ENCODE assay signal across 26 cellular contexts in the genomic region with DNA sequence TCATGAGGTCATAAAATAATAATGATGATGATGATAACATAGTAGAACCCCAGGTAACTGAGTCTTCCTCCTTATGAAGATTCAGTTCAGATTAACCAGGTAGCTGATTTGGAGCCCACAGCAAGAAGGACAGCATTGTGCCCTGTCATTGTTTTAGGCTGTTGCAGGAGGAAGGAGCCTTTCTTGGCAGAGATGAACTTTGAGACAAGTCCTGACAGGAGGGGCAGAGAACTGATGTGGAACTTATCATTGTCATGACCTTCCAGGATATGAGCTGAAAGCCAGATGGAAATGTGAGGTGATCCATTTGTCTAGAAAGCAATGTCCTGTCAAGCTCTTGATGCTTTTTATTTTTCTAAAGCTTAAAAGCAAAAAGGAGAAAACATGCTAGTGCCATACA.
"Had no signal": no experiment of that assay in that cellular context is flagged by ENCODE, and none has a peak within 500 bp of the region (broad histone marks: within the 10 kb centered on the region; RNA-seq: fewer than 3 reads in every experiment).

No MANE protein-coding gene starts in this region.

- H3K36me3 ChIP-seq: cardiac muscle cell, colonic mucosa, heart right ventricle, left lung, lower lobe of right lung, spleen, suprapubic skin, tibial artery, upper lobe of right lung had no signal

- H3K9me3 ChIP-seq: colonic mucosa, left lung, lower lobe of right lung, spleen, suprapubic skin, tibial artery, upper lobe of right lung had no signal

- H3K9me3 Mint-ChIP-seq: activated B cell treated with CpG ODN at 0.5 μM for 24 hours; activated CD8-positive, alpha-beta T cell treated with anti-CD3 and anti-CD28 coated beads for 36 hours; activated naive CD4-positive, alpha-beta T cell treated with anti-CD3 and anti-CD28 coated beads, Interleukin-2, amount 50 U/mL, for 72 hours; activated T-cell treated with anti-CD3 and anti-CD28 coated beads, Interleukin-2, amount 50 U/mL, for 72 hours; natural killer cell had no signal

- H3K4me1 Mint-ChIP-seq: natural killer cell had no signal

- H3K4me1 ChIP-seq: colonic mucosa, left lung, lower lobe of right lung, suprapubic skin, tibial artery, upper lobe of right lung had no signal

- ATAC-seq: activated CD8-positive, alpha-beta T cell treated with anti-CD3 and anti-CD28 coated beads for 36 hours; activated naive CD4-positive, alpha-beta T cell treated with anti-CD3 and anti-CD28 coated beads, Interleukin-2, amount 50 U/mL, for 72 hours; activated T-cell treated with anti-CD3 and anti-CD28 coated beads, Interleukin-2, amount 50 U/mL, for 72 hours; heart right ventricle; left lung; lower lobe of right lung; natural killer cell; right cardiac atrium; upper lobe of right lung had no signal

- H3K36me3 Mint-ChIP-seq: activated naive CD4-positive, alpha-beta T cell treated with anti-CD3 and anti-CD28 coated beads, Interleukin-2, amount 50 U/mL, for 72 hours; natural killer cell had no signal

- H3K27ac ChIP-seq: cardiac muscle cell, colonic mucosa, dorsolateral prefrontal cortex, heart right ventricle, left lung, lower lobe of right lung, spleen, suprapubic skin, tibial artery, upper lobe of right lung had no signal

- H3K4me3 Mint-ChIP-seq: activated B cell treated with CpG ODN at 0.5 μM for 24 hours; activated CD8-positive, alpha-beta T cell treated with anti-CD3 and anti-CD28 coated beads for 36 hours; activated T-cell treated with anti-CD3 and anti-CD28 coated beads, Interleukin-2, amount 50 U/mL, for 72 hours; natural killer cell had no signal

- DNase-seq: activated B cell treated with CpG ODN at 0.5 μM for 24 hours; activated CD4-positive, alpha-beta T cell treated with anti-CD3 and anti-CD28 coated beads, Interleukin-2, amount 50 U/mL, for 1 hour; activated CD8-positive, alpha-beta T cell treated with anti-CD3 and anti-CD28 coated beads for 36 hours; activated naive CD4-positive, alpha-beta T cell; activated T-cell treated with anti-CD3 and anti-CD28 coated beads for 4 hours; activated T-cell treated with anti-CD3 and anti-CD28 coated beads, Interleukin-2, amount 50 U/mL, for 72 hours; cerebellar nuclear complex; colonic mucosa; dorsolateral prefrontal cortex; effector memory CD4-positive, alpha-beta T cell; erythroblast; heart right ventricle; left lung; lower lobe of right lung; mesendoderm; natural killer cell; posterior cingulate gyrus; right cardiac atrium; spleen; stimulated activated naive CD4-positive, alpha-beta T cell; T-helper 2 cell; tibial artery; upper lobe of right lung had no signal

- H3K4me3 ChIP-seq: cardiac muscle cell, colonic mucosa, dorsolateral prefrontal cortex, heart right ventricle, left lung, lower lobe of right lung, spleen, suprapubic skin, tibial artery, upper lobe of right lung had no signal

- H3K27ac Mint-ChIP-seq: activated B cell treated with CpG ODN at 0.5 μM for 24 hours; activated CD8-positive, alpha-beta T cell treated with anti-CD3 and anti-CD28 coated beads for 36 hours; activated naive CD4-positive, alpha-beta T cell treated with anti-CD3 and anti-CD28 coated beads, Interleukin-2, amount 50 U/mL, for 72 hours; activated T-cell treated with anti-CD3 and anti-CD28 coated beads, Interleukin-2, amount 50 U/mL, for 72 hours; natural killer cell had no signal

- H3K27me3 ChIP-seq: cardiac muscle cell, colonic mucosa, dorsolateral prefrontal cortex, left lung, suprapubic skin, upper lobe of right lung had no signal
